8 cellular contexts compared by ENCODE assay signal in the genomic region with DNA sequence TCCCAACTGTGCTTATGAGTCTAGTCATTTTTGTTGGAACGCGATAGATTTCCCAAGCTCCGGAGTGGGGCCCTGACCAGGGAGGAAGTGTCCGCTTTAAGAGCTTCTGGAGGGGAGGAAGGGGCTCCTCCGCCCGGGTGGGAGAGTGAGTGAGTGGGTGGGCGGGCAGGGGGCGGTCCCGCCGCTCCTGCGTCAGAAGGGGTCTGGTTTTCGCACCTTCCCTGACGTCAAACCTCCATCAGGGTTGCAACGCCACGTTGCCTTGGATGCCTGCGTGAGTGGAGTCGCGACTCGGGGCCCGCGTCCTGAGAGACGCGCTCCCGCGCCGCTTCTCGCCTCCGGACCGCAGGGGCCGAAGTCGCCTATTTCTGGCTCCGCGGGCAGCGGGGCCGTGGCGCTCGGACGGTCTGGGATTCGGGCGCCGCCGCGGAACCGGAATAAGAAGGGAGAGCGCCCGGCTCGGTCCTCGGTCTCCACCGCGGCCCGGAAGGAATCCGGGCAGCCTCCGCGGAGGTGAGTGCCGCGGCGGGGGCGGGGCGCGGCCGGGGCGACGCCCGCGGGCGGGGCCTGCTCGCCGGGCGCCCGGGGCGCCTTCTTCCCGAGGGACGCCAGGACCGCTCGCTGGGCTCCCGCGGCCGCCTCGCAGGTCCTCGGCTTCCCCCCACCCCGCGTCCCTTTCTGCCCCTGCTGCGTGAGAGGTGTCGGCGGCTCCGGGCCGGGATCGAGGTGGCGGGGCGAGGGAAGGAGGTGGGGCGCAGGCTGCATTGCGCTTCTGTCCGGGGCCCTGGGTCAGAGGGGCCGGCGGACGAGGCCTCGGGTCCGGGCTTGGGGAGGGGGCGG. TPM values are rescaled to one million over a fixed set of nuclear protein-coding genes. Genes with fewer than 3 reads are reported as not detected.
DNase-seq lines count a peak whose midpoint lies in the region; ATAC-seq and TF ChIP-seq lines count a peak whose summit lies in the region.

A gene (plus strand): TSS at position 230 of the 840 bp plus-strand sequence. CDS start 7,187 bp downstream, outside the sequence.

- H2AFZ ChIP-seq in SK-N-SH (ENCODE audit: low read depth) = peak within 1 kb of the TSS; percentile 73

- no peaks in the 10 kb centered on the region for H4K20me1 ChIP-seq in SK-N-SH (ENCODE audit: insufficient read depth)

- peak within 1 kb of the TSS; percentile 63 to 69 for H3K4me3 ChIP-seq in SK-N-SH (ENCODE audit: low read depth in 2 of 2, low read length in 1 of 2)

- CTCF ChIA-PET in SK-N-SH (lab: Yijun Ruan, JAX) = interaction anchor here (1.1 to 1.7 kb wide), 2 partner anchors 10 to 15 kb away, joined by 4 read pairs; no protein-coding TSS in a partner anchor

- no peak for TF ChIP-seq CTCF in SK-N-SH (IDR thresholded peaks at IDR 0.05)

- peaks cover 0 to 3% of the 10 kb centered on the region in 2 experiments; a peak in 2 of 4 replicates for H3K4me1 ChIP-seq in SK-N-SH (ENCODE audit: control insufficient read depth in 1 of 2, insufficient read depth in 2 of 2, low read depth in 1 of 2, low read length in 1 of 2)

- H3F3A ChIP-seq in SK-N-SH (replicated peaks; ENCODE audit: insufficient read depth) = no peaks in the 10 kb centered on the region

- peak within 1 kb of the TSS; percentile 71 for H3K9ac ChIP-seq in SK-N-SH

- TF ChIP-seq RAD21 in SK-N-SH (IDR thresholded peaks at IDR 0.05; ENCODE audit: low read length) = no peak

- H3K4me2 ChIP-seq in SK-N-SH = peak within 1 kb of the TSS; percentile 75

- intact Hi-C loops in left ventricle myocardium superior (cut with micrococcal nuclease) = no loop called here

- ATAC-seq in GM19351 (IDR thresholded peaks at IDR 0.05; ENCODE audit: unreplicated experiment) (peak; percentile 75), HG03439 (IDR thresholded peaks at IDR 0.05; ENCODE audit: unreplicated experiment) (peak; percentile 77), left ventricle myocardium superior (peak; percentile 96)

- peaks cover 26% of the 10 kb centered on the region for H3K79me2 ChIP-seq in SK-N-SH (ENCODE audit: insufficient read depth)

- POLR2A ChIA-PET in SK-N-SH (lab: Yijun Ruan, JAX) = interaction anchor here (0.6 to 0.7 kb wide), 2 partner anchors 58 to 117 kb away, joined by 3 to 4 read pairs; no protein-coding TSS in a partner anchor

- no peaks in the 10 kb centered on the region for H3K36me3 ChIP-seq in SK-N-SH (replicated peaks in 1 of 2; ENCODE audit: control insufficient read depth in 1 of 2, insufficient read depth in 2 of 2, low read length in 1 of 2)

- TF ChIP-seq EP300 in SK-N-SH (IDR thresholded peaks at IDR 0.05; ENCODE audit: borderline replicate concordance in 1 of 2, low read depth in 1 of 2, low read length in 1 of 2) = no peak

- no peaks in the 10 kb centered on the region for H3K9me3 ChIP-seq in SK-N-SH

- peak within 1 kb of the TSS; percentile 23 to 76; a peak in 3 of 4 replicates for H3K27ac ChIP-seq in SK-N-SH (ENCODE audit: low read depth in 2 of 2, low read length in 1 of 2)

- H3K9me2 ChIP-seq in SK-N-SH = no peaks in the 10 kb centered on the region

- peaks cover 10% of the 10 kb centered on the region for H3K27me3 ChIP-seq in SK-N-SH (ENCODE audit: insufficient read depth)

- WGBS in SK-N-SH (ENCODE audit: low lambda C conversion rate) = 4% methylated on average over 14 of the region's 99 CpGs

- DNase-seq in COLO668 (lab: John Stamatoyannopoulos, UW; ENCODE audit: unreplicated experiment) (peak; percentile 79), SK-N-SH (peak; percentile 88), amniotic epithelial cell (ENCODE audit: low read depth) (peak; percentile 68), left ventricle myocardium superior (peak; percentile 70), putamen (ENCODE audit: low spot score) (peak; percentile 26), DMS114 treated with DMSO at 0.1 percent for 48 hours (lab: John Stamatoyannopoulos, UW; ENCODE audit: unreplicated experiment) (no peak)

TF ChIP-seq in SK-N-SH, 30 proteins besides CTCF, POLR2A, EP300 and RAD21:
- TF ChIP-seq RXRA (IDR thresholded peaks at IDR 0.05; ENCODE audit: borderline replicate concordance, low read depth) (no peak), SMC3 (IDR thresholded peaks at IDR 0.05; ENCODE audit: low read depth, low read length) (no peak), TCF12 (IDR thresholded peaks at IDR 0.05) (no peak), TEAD4 (IDR thresholded peaks at IDR 0.05; ENCODE audit: borderline replicate concordance, insufficient read depth) (no peak), GABPA (IDR thresholded peaks at IDR 0.05; ENCODE audit: low read depth) (peak; percentile 68), SIN3A (IDR thresholded peaks at IDR 0.05; ENCODE audit: borderline replicate concordance, low read depth, low read length) (no peak), RCOR1 (IDR thresholded peaks at IDR 0.05; ENCODE audit: low read length) (no peak)
- TF ChIP-seq, protein P1, sequence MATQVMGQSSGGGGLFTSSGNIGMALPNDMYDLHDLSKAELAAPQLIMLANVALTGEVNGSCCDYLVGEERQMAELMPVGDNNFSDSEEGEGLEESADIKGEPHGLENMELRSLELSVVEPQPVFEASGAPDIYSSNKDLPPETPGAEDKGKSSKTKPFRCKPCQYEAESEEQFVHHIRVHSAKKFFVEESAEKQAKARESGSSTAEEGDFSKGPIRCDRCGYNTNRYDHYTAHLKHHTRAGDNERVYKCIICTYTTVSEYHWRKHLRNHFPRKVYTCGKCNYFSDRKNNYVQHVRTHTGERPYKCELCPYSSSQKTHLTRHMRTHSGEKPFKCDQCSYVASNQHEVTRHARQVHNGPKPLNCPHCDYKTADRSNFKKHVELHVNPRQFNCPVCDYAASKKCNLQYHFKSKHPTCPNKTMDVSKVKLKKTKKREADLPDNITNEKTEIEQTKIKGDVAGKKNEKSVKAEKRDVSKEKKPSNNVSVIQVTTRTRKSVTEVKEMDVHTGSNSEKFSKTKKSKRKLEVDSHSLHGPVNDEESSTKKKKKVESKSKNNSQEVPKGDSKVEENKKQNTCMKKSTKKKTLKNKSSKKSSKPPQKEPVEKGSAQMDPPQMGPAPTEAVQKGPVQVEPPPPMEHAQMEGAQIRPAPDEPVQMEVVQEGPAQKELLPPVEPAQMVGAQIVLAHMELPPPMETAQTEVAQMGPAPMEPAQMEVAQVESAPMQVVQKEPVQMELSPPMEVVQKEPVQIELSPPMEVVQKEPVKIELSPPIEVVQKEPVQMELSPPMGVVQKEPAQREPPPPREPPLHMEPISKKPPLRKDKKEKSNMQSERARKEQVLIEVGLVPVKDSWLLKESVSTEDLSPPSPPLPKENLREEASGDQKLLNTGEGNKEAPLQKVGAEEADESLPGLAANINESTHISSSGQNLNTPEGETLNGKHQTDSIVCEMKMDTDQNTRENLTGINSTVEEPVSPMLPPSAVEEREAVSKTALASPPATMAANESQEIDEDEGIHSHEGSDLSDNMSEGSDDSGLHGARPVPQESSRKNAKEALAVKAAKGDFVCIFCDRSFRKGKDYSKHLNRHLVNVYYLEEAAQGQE (IDR thresholded peaks at IDR 0.05; ENCODE audit: low read depth, low read length) = no peak
- TF ChIP-seq, protein P2, sequence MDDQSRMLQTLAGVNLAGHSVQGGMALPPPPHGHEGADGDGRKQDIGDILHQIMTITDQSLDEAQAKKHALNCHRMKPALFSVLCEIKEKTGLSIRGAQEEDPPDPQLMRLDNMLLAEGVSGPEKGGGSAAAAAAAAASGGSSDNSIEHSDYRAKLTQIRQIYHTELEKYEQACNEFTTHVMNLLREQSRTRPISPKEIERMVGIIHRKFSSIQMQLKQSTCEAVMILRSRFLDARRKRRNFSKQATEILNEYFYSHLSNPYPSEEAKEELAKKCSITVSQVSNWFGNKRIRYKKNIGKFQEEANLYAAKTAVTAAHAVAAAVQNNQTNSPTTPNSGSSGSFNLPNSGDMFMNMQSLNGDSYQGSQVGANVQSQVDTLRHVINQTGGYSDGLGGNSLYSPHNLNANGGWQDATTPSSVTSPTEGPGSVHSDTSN (IDR thresholded peaks at IDR 0.05) = no peak
- TF ChIP-seq, protein P3, sequence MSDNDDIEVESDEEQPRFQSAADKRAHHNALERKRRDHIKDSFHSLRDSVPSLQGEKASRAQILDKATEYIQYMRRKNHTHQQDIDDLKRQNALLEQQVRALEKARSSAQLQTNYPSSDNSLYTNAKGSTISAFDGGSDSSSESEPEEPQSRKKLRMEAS (IDR thresholded peaks at IDR 0.05; ENCODE audit: low read depth) = peak; percentile 74; the same call in 1 of the 2 replicates
TF ChIP-seq in SK-N-SH: peak in this region for 2.

RNA-seq across cellular contexts. Expression of the gene that starts here (rescaled TPM):
- polyA plus RNA-seq in SK-N-SH (2012; rRNA removed) = 1.4 and 1.9 TPM in 2 replicates
- 1.6 and 1.8 TPM in 2 replicates for polyA plus RNA-seq in SK-N-SH (2012; cell fraction: cytosol; rRNA removed)
- 2.2 and 4.7 TPM in 2 replicates for polyA plus RNA-seq in SK-N-SH (2012; cell fraction: nucleus; rRNA removed)
- total RNA-seq in left ventricle myocardium superior = 6.6 TPM
